In genomic region chr6:78093861-78094360, GRCh38 we compare ENCODE assay signal across 24 cellular contexts.
"Had no signal": no experiment of that assay in that cellular context is flagged by ENCODE, and none has a peak within 500 bp of the region (broad histone marks: within the 10 kb centered on the region; RNA-seq: fewer than 3 reads in every experiment).

No MANE protein-coding gene starts in this region.

- H3K27me3 ChIP-seq: ascending aorta, SJSA1 had no signal

- H3K4me3 ChIP-seq: ascending aorta, cardiac muscle cell, K562, SJSA1 had no signal

- FAIRE-seq: K562, RCC 7860 had no signal

- ATAC-seq: activated CD8-positive, alpha-beta memory T cell treated with anti-CD3 and anti-CD28 coated beads, Interleukin-2, amount 10 ng/mL, durations not matched to agents 7 days and 5 days; activated naive CD4-positive, alpha-beta T cell treated with anti-CD3 and anti-CD28 coated beads, Interleukin-2, amount 50 U/mL, for 72 hours; activated naive CD8-positive, alpha-beta T cell treated with anti-CD3 and anti-CD28 coated beads, Interleukin-2, amount 50 U/mL, for 24 hours; activated T-cell treated with anti-CD3 and anti-CD28 coated beads, Interleukin-2, amount 50 U/mL, for 4 hours; K562; PC-3 had no signal

- H3K36me3 ChIP-seq: ascending aorta, cardiac muscle cell, SJSA1 had no signal

- DNase-seq: activated CD4-positive, alpha-beta T cell treated with anti-CD3 and anti-CD28 coated beads, Interleukin-2, amount 10 ng/mL, durations not matched to agents 24 days and 14 days; activated CD4-positive, alpha-beta T cell treated with anti-CD3 and anti-CD28 coated beads, Interleukin-2, amount 50 U/mL, for 48 hours; activated CD4-positive, CD25-positive, alpha-beta regulatory T cell treated with anti-CD3 and anti-CD28 coated beads, Interleukin-2, amount 50 U/mL, for 72 hours; activated CD8-positive, alpha-beta memory T cell treated with anti-CD3 and anti-CD28 coated beads, Interleukin-2, amount 10 ng/mL, durations not matched to agents 7 days and 5 days; activated effector memory CD4-positive, alpha-beta T cell treated with anti-CD3 and anti-CD28 coated beads, Interleukin-2, amount 50 U/mL, for 16 hours; activated naive CD4-positive, alpha-beta T cell treated with Interleukin-2 at 50 U/mL for 16 hours; activated naive CD8-positive, alpha-beta T cell treated with anti-CD3 and anti-CD28 coated beads, Interleukin-2, amount 50 U/mL, for 24 hours; activated T-cell treated with anti-CD3 and anti-CD28 coated beads, Interleukin-2, amount 50 U/mL, for 4 hours; amniotic stem cell; Karpas-422; MM.1S; NCI-H1105 treated with DMSO at 0.1 percent for 48 hours; NCI-H2029 treated with DMSO at 0.1 percent for 48 hours; NCI-H345; NCI-H510A; NCI-H526 treated with DMSO at 0.1 percent for 48 hours; PC-3; SHP77 had no signal
